In genomic region chr16:49467540-49468372, GRCh38 we compare ENCODE assay signal across 17 cellular contexts.
DNase-seq lines count a peak whose midpoint lies in the region; ATAC-seq and TF ChIP-seq lines count a peak whose summit lies in the region.
"Had no signal": no experiment of that assay in that cellular context is flagged by ENCODE, and none has a peak within 500 bp of the region (broad histone marks: within the 10 kb centered on the region; RNA-seq: fewer than 3 reads in every experiment).

No MANE protein-coding gene starts in this region.

- TF ChIP-seq POLR2A in prostate gland (IDR thresholded peaks at IDR 0.05) = no peak

- no peak overlapping the region for H3K4me3 ChIP-seq in endodermal cell (ENCODE audit: low read length)
- no peak overlapping the region for H3K4me3 ChIP-seq in prostate gland

- H3K4me1 ChIP-seq in endodermal cell (ENCODE audit: control insufficient read depth, insufficient read depth, low read length) (no peaks in the 10 kb centered on the region), prostate gland (replicated peaks) (no peaks in the 10 kb centered on the region)

- no peak overlapping the region for H3K9ac ChIP-seq in endodermal cell (ENCODE audit: extremely low read depth, low read length, poor library complexity, severe bottlenecking)

- H3K36me3 Mint-ChIP-seq in activated naive CD8-positive, alpha-beta T cell treated with anti-CD3 and anti-CD28 coated beads, Interleukin-2, amount 10 ng/mL, durations not matched to agents 7 days and 5 days = no peaks in the 10 kb centered on the region
- no peaks in the 10 kb centered on the region for H3K36me3 Mint-ChIP-seq in activated naive CD8-positive, alpha-beta T cell treated with anti-CD3 and anti-CD28 coated beads for 36 hours
- no peaks in the 10 kb centered on the region for H3K36me3 Mint-ChIP-seq in endodermal cell (ENCODE audit: low read depth)

- no peak for TF ChIP-seq CTCF in endodermal cell (conservative IDR thresholded peaks at IDR 0.05)
- TF ChIP-seq CTCF in prostate gland (IDR thresholded peaks at IDR 0.05) = no peak

- peak; percentile 13 for DNase-seq in activated naive CD8-positive, alpha-beta T cell treated with anti-CD3 and anti-CD28 coated beads, Interleukin-2, amount 10 ng/mL, durations not matched to agents 7 days and 5 days
- no peak for DNase-seq in activated naive CD8-positive, alpha-beta T cell treated with anti-CD3 and anti-CD28 coated beads for 36 hours
- DNase-seq in endodermal cell = peak; percentile 29
- peak; percentile 37 for DNase-seq in sciatic nerve (ENCODE audit: low spot score)
- no peak for DNase-seq in prostate gland (ENCODE audit: low spot score)
- DNase-seq in COLO829 (ENCODE audit: low spot score) = no peak
- DNase-seq in NCI-H128 (lab: John Stamatoyannopoulos, UW; ENCODE audit: unreplicated experiment) = no peak
- DNase-seq: AML-193, DMS79 treated with DMSO at 0.1 percent for 48 hours, GDM1, NCI-H1694, NCI-H446, NCI-H748 treated with DMSO at 0.1 percent for 48 hours had no signal

- H3K9me3 ChIP-seq in endodermal cell (ENCODE audit: control insufficient read depth, low read length) = no peaks in the 10 kb centered on the region
- no peaks in the 10 kb centered on the region for H3K9me3 ChIP-seq in prostate gland

- no peaks in the 10 kb centered on the region for H3K9me3 Mint-ChIP-seq in activated naive CD8-positive, alpha-beta T cell treated with anti-CD3 and anti-CD28 coated beads, Interleukin-2, amount 10 ng/mL, durations not matched to agents 7 days and 5 days
- H3K9me3 Mint-ChIP-seq in activated naive CD8-positive, alpha-beta T cell treated with anti-CD3 and anti-CD28 coated beads for 36 hours = no peaks in the 10 kb centered on the region
- H3K9me3 Mint-ChIP-seq in endodermal cell = no peaks in the 10 kb centered on the region
- H3K9me3 Mint-ChIP-seq: CD4-positive, alpha-beta T cell had no signal

- ATAC-seq in activated naive CD8-positive, alpha-beta T cell treated with anti-CD3 and anti-CD28 coated beads, Interleukin-2, amount 10 ng/mL, durations not matched to agents 7 days and 5 days (ENCODE audit: low read depth) = no peak
- ATAC-seq in sciatic nerve = no peak
- ATAC-seq: HCT116, Panc1, Right ventricle myocardium inferior had no signal

- POLR2A ChIA-PET in activated naive CD8-positive, alpha-beta T cell treated with anti-CD3 and anti-CD28 coated beads, Interleukin-2, amount 10 ng/mL, durations not matched to agents 7 days and 5 days (lab: Charles Lee) = no interaction called here

- H3K4me1 Mint-ChIP-seq in activated naive CD8-positive, alpha-beta T cell treated with anti-CD3 and anti-CD28 coated beads, Interleukin-2, amount 10 ng/mL, durations not matched to agents 7 days and 5 days = peaks cover 19% of the 10 kb centered on the region
- H3K4me1 Mint-ChIP-seq in activated naive CD8-positive, alpha-beta T cell treated with anti-CD3 and anti-CD28 coated beads for 36 hours = peaks cover 21% of the 10 kb centered on the region
- peaks cover 7% of the 10 kb centered on the region for H3K4me1 Mint-ChIP-seq in endodermal cell

- H3K27ac ChIP-seq in endodermal cell (ENCODE audit: low read depth, low read length) (no peak overlapping the region), prostate gland (no peak overlapping the region)

- 88 to 90% methylated on average over 3 to 12 of the region's 12 CpGs for WGBS in endodermal cell (ENCODE audit: insufficient coverage in 1 of 2, insufficient read length in 1 of 2), 2 experiments
- WGBS in prostate gland = 95% methylated on average over 12 of the region's 12 CpGs

- intact Hi-C loops in sciatic nerve (cut with DNase I) = no loop called here
- intact Hi-C loops in prostate gland (cut with DNase I) = no loop called here

- H3K36me3 ChIP-seq in endodermal cell (ENCODE audit: control insufficient read depth, insufficient read depth, low read length) (no peaks in the 10 kb centered on the region), prostate gland (no peaks in the 10 kb centered on the region)

- H3K27me3 ChIP-seq in endodermal cell (ENCODE audit: control insufficient read depth, insufficient read depth, low read length, poor library complexity, severe bottlenecking) (peaks cover 13% of the 10 kb centered on the region), prostate gland (replicated peaks; ENCODE audit: insufficient read depth) (no peaks in the 10 kb centered on the region)

- no peak overlapping the region for H3K27ac Mint-ChIP-seq in activated naive CD8-positive, alpha-beta T cell treated with anti-CD3 and anti-CD28 coated beads, Interleukin-2, amount 10 ng/mL, durations not matched to agents 7 days and 5 days
- H3K27ac Mint-ChIP-seq in activated naive CD8-positive, alpha-beta T cell treated with anti-CD3 and anti-CD28 coated beads for 36 hours = no peak overlapping the region
- H3K27ac Mint-ChIP-seq in endodermal cell = no peak overlapping the region

- H3K27me3 Mint-ChIP-seq in activated naive CD8-positive, alpha-beta T cell treated with anti-CD3 and anti-CD28 coated beads, Interleukin-2, amount 10 ng/mL, durations not matched to agents 7 days and 5 days = peaks cover 2% of the 10 kb centered on the region
- H3K27me3 Mint-ChIP-seq in activated naive CD8-positive, alpha-beta T cell treated with anti-CD3 and anti-CD28 coated beads for 36 hours = no peaks in the 10 kb centered on the region
- H3K27me3 Mint-ChIP-seq in endodermal cell (ENCODE audit: insufficient read depth) = peaks cover 25% of the 10 kb centered on the region
- H3K27me3 Mint-ChIP-seq: CD4-positive, alpha-beta T cell had no signal

- no peak overlapping the region for H3K4me3 Mint-ChIP-seq in activated naive CD8-positive, alpha-beta T cell treated with anti-CD3 and anti-CD28 coated beads, Interleukin-2, amount 10 ng/mL, durations not matched to agents 7 days and 5 days
- H3K4me3 Mint-ChIP-seq in activated naive CD8-positive, alpha-beta T cell treated with anti-CD3 and anti-CD28 coated beads for 36 hours = no peak overlapping the region
- H3K4me3 Mint-ChIP-seq in endodermal cell = no peak overlapping the region
- H3K4me3 Mint-ChIP-seq: CD4-positive, alpha-beta T cell had no signal

Comparison
In these comparisons a context has a peak if more than half of its experiments do, and no peak if none do; other contexts are left out.
1. DNase-seq: peak in activated naive CD8-positive, alpha-beta T cell treated with anti-CD3 and anti-CD28 coated beads, Interleukin-2, amount 10 ng/mL, durations not matched to agents 7 days and 5 days (single experiment), endodermal cell (single experiment) and sciatic nerve (single experiment); none in activated naive CD8-positive, alpha-beta T cell treated with anti-CD3 and anti-CD28 coated beads for 36 hours (single experiment), prostate gland (single experiment), COLO829 (single experiment) and NCI-H128 (single experiment).